ENCODE assay signal across 10 cellular contexts in genomic region chr15:63531586-63531985, GRCh38. TPM values are rescaled to one million over a fixed set of nuclear protein-coding genes. Genes with fewer than 3 reads are reported as not detected.
DNase-seq lines count a peak whose midpoint lies in the region; ATAC-seq, FAIRE-seq and TF ChIP-seq lines count a peak whose summit lies in the region.
"Had no signal": no experiment of that assay in that cellular context is flagged by ENCODE, and none has a peak within 500 bp of the region (broad histone marks: within the 10 kb centered on the region; RNA-seq: fewer than 3 reads in every experiment).

No MANE protein-coding gene starts in this region.

- H3K4me1 ChIP-seq in CD4-positive, alpha-beta memory T cell (ENCODE audit: insufficient read depth, low read length), result peaks cover 93% of the 10 kb centered on the region
- peaks cover 15% of the 10 kb centered on the region for H3K4me1 ChIP-seq in mucosa of descending colon (ENCODE audit: low read depth)
- peaks cover 2 to 7% of the 10 kb centered on the region in 2 donors for H3K4me1 ChIP-seq in kidney (ENCODE audit: control insufficient read depth in 1 of 2, insufficient read depth in 1 of 2, low read depth in 1 of 2, low read length in 2 of 2)

- in situ Hi-C loops in GM13977 (cut with MboI; ENCODE audit: low pct_unique_long_range_greater_than_20kb, low sequenced_read_pairs, unreplicated experiment), result no loop called here

- H3K36me3 Mint-ChIP-seq in CD4-positive, alpha-beta memory T cell, result peaks cover 8 to 34% of the 10 kb centered on the region in 2 donors
- peaks cover 43% of the 10 kb centered on the region for H3K36me3 Mint-ChIP-seq in activated T-helper 17 cell treated with anti-CD3 and anti-CD28 coated beads, Interleukin-2, amount 50 U/mL, for 72 hours (ENCODE audit: low read depth)

- POLR2A ChIA-PET in CD4-positive, alpha-beta memory T cell (lab: Charles Lee; ENCODE audit: partially characterized antibody), result interaction anchor here (0.7 to 3.4 kb wide), 9 partner anchors 8 to 65 kb away, joined by 3 to 20 read pairs (median 3); partner anchors contain the start of gene USP3

- H3K27me3 Mint-ChIP-seq in CD4-positive, alpha-beta memory T cell, result no peaks in the 10 kb centered on the region
- no peaks in the 10 kb centered on the region for H3K27me3 Mint-ChIP-seq in activated T-helper 17 cell treated with anti-CD3 and anti-CD28 coated beads, Interleukin-2, amount 50 U/mL, for 72 hours

- CTCF ChIA-PET in CD4-positive, alpha-beta memory T cell (lab: Charles Lee; ENCODE audit: partially characterized antibody), result interaction anchor here (0.6 to 4.1 kb wide), 6 partner anchors 11 to 152 kb away, joined by 3 to 16 read pairs (median 4); no protein-coding TSS in a partner anchor

- H3K4me3 ChIP-seq in CD4-positive, alpha-beta memory T cell (ENCODE audit: low read length in 2 of 2), result no peak overlapping the region
- H3K4me3 ChIP-seq in mucosa of descending colon, result no peak overlapping the region
- no peak overlapping the region for H3K4me3 ChIP-seq in kidney (ENCODE audit: low read length in 2 of 2)

- no peaks in the 10 kb centered on the region for H3K9me3 Mint-ChIP-seq in CD4-positive, alpha-beta memory T cell
- no peaks in the 10 kb centered on the region for H3K9me3 Mint-ChIP-seq in activated T-helper 17 cell treated with anti-CD3 and anti-CD28 coated beads, Interleukin-2, amount 50 U/mL, for 72 hours

- no peaks in the 10 kb centered on the region for H3K36me3 ChIP-seq in CD4-positive, alpha-beta memory T cell (ENCODE audit: insufficient read depth, low read length)
- no peaks in the 10 kb centered on the region for H3K36me3 ChIP-seq in mucosa of descending colon (ENCODE audit: low read depth)
- no peaks in the 10 kb centered on the region for H3K36me3 ChIP-seq in kidney (ENCODE audit: control insufficient read depth in 1 of 2, insufficient read depth in 2 of 2, low read length in 2 of 2)

- no peaks in the 10 kb centered on the region for H3K9me3 ChIP-seq in CD4-positive, alpha-beta memory T cell (ENCODE audit: control insufficient read depth in 1 of 2, low read length in 2 of 2)
- H3K9me3 ChIP-seq in mucosa of descending colon (no peaks in the 10 kb centered on the region), kidney (ENCODE audit: control insufficient read depth in 1 of 2, low read length in 2 of 2) (no peaks in the 10 kb centered on the region)

- peak; percentile 14 for TF ChIP-seq CTCF in GM13977 (IDR thresholded peaks at IDR 0.05; ENCODE audit: extremely low read depth, insufficient read depth, missing control alignments)
- TF ChIP-seq CTCF in mucosa of descending colon (IDR thresholded peaks at IDR 0.05), result no peak
- TF ChIP-seq CTCF in kidney (IDR thresholded peaks at IDR 0.05; ENCODE audit: borderline replicate concordance, extremely low read depth, insufficient read depth), result no peak

- H3K9ac ChIP-seq in kidney (ENCODE audit: low read length in 2 of 2), result no peak overlapping the region

- peaks cover 70 to 95% (median 86%) of the 10 kb centered on the region in 4 donors for H3K4me1 Mint-ChIP-seq in CD4-positive, alpha-beta memory T cell
- H3K4me1 Mint-ChIP-seq in activated T-helper 17 cell treated with anti-CD3 and anti-CD28 coated beads, Interleukin-2, amount 50 U/mL, for 72 hours, result peaks cover 63% of the 10 kb centered on the region

- no peak overlapping the region for H3K27ac ChIP-seq in CD4-positive, alpha-beta memory T cell (ENCODE audit: low read depth, low read length)
- no peak overlapping the region for H3K27ac ChIP-seq in kidney (ENCODE audit: low read depth in 2 of 2, low read length in 2 of 2)

- no peak for FAIRE-seq in kidney (lab: Jason Lieb, UNC)

- H3K4me3 Mint-ChIP-seq in CD4-positive, alpha-beta memory T cell, result peak overlapping the region in 5 of 8 donors; percentile 21 to 59 (median 35)
- peak overlapping the region; percentile 64 for H3K4me3 Mint-ChIP-seq in activated T-helper 17 cell treated with anti-CD3 and anti-CD28 coated beads, Interleukin-2, amount 50 U/mL, for 72 hours

- H3K27ac Mint-ChIP-seq in CD4-positive, alpha-beta memory T cell, result peak overlapping the region in 5 of 7 donors; percentile 16 to 65 (median 25)
- peak overlapping the region; percentile 53 for H3K27ac Mint-ChIP-seq in activated T-helper 17 cell treated with anti-CD3 and anti-CD28 coated beads, Interleukin-2, amount 50 U/mL, for 72 hours

- DNase-seq in CD4-positive, alpha-beta memory T cell, result no peak
- DNase-seq in GM13977 (ENCODE audit: low spot score) (no peak), mucosa of descending colon (no peak), midbrain (lab: John Stamatoyannopoulos, UW) (no peak), kidney (no peak), NCI-H510A (lab: John Stamatoyannopoulos, UW) (no peak)
- DNase-seq: activated effector memory CD4-positive, alpha-beta T cell treated with anti-CD3 and anti-CD28 coated beads, Interleukin-2, amount 50 U/mL, for 16 hours; effector memory CD4-positive, alpha-beta T cell; NCI-H524 treated with DMSO at 0.1 percent for 48 hours had no signal

- H3K27me3 ChIP-seq in CD4-positive, alpha-beta memory T cell (ENCODE audit: insufficient read depth, low read length), result no peaks in the 10 kb centered on the region

- no peak for ATAC-seq in activated T-helper 17 cell treated with anti-CD3 and anti-CD28 coated beads, Interleukin-2, amount 50 U/mL, for 72 hours (replicated peaks)
- ATAC-seq in mucosa of descending colon, result peak; percentile 39

- intact Hi-C loops in CD4-positive, alpha-beta memory T cell (cut with micrococcal nuclease), result no loop called here
- intact Hi-C loops in mucosa of descending colon (cut with DNase I, micrococcal nuclease) (no loop called here), kidney (cut with DNase I) (no loop called here)

RNA-seq across cellular contexts. Expression of gene USP3, which starts 27.2 kb away (rescaled TPM):
- total RNA-seq in CD4-positive, alpha-beta memory T cell, result 100 to 1,000 TPM; 148 to 159 TPM
- polyA plus RNA-seq in CD4-positive, alpha-beta memory T cell, result 10 to 100 TPM; 61.6 to 76.1 TPM
- 100 to 1,000 TPM in 1 of 2 donors, 10 to 100 TPM in 1; 60.9 to 102 TPM for total RNA-seq in activated T-helper 17 cell treated with anti-CD3 and anti-CD28 coated beads, Interleukin-2, amount 50 U/mL, for 72 hours
- 100 to 1,000 TPM in 1 of 3 donors, 10 to 100 TPM in 2; 65.6 to 101 (median 67.3) TPM for total RNA-seq in mucosa of descending colon
- total RNA-seq in kidney, result 72.5 TPM
- polyA plus RNA-seq in kidney (ENCODE audit: insufficient read depth, low read depth, low replicate concordance), result 25.2 TPM
